In the genomic region with DNA sequence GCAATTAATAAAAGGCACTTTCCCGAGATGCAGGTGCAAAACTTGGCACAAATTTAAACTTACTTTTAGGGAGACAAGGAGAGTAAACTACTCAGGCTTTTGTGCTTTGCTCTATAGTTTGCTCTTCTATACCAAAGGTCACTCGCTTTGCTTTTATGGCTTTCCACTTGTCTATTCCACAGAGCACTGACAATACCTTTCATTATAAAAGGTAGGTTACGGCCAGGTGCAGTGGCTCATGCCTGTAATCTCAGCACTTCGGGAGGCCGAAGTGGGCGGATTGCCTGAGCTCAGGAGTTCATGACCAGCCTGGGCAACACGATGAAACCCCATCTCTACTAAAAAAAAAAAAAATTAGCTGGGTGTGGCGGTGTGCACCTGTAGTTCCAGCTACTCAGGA, we compare ENCODE assay signal across 25 cellular contexts. TPM values are rescaled to one million over a fixed set of nuclear protein-coding genes. Genes with fewer than 3 reads are reported as not detected.
DNase-seq lines count a peak whose midpoint lies in the region; ATAC-seq and TF ChIP-seq lines count a peak whose summit lies in the region.
"Had no signal": no experiment of that assay in that cellular context is flagged by ENCODE, and none has a peak within 500 bp of the region (broad histone marks: within the 10 kb centered on the region; RNA-seq: fewer than 3 reads in every experiment).

No MANE protein-coding gene starts in this region.

- H3K4me1 ChIP-seq in Peyer's patch (peaks cover 0 to 6% (median 0%) of the 10 kb centered on the region in 4 donors), mucosa of descending colon (ENCODE audit: low read depth) (no peaks in the 10 kb centered on the region), left ventricle myocardium inferior (no peaks in the 10 kb centered on the region)
- H3K4me1 ChIP-seq: A549; BLaER1 treated with 17β-estradiol and CSF1 and Interleukin-3, amounts not matched to agents 10 nM and 100 nM; Caco-2 had no signal

- H3K27ac ChIP-seq in Peyer's patch (peak overlapping the region in 2 of 4 donors; percentile 8 to 55), left ventricle myocardium inferior (replicated peaks) (no peak overlapping the region)
- H3K27ac ChIP-seq: A549; BLaER1 treated with 17β-estradiol and CSF1 and Interleukin-3, amounts not matched to agents 10 nM and 100 nM; KMS-11; SK-N-MC had no signal

- TF ChIP-seq POLR2A in Peyer's patch (IDR thresholded peaks at IDR 0.05) = no peak

- H3K9me3 ChIP-seq in Peyer's patch (no peaks in the 10 kb centered on the region), mucosa of descending colon (no peaks in the 10 kb centered on the region), left ventricle myocardium inferior (replicated peaks) (no peaks in the 10 kb centered on the region)
- H3K9me3 ChIP-seq: A549; BLaER1 treated with 17β-estradiol and CSF1 and Interleukin-3, amounts not matched to agents 10 nM and 100 nM; Caco-2 had no signal

- intact Hi-C loops in mucosa of descending colon (cut with DNase I, micrococcal nuclease) = no loop called here
- intact Hi-C loops in left ventricle myocardium inferior (cut with micrococcal nuclease) = no loop called here

- DNase-seq in COLO668 (lab: John Stamatoyannopoulos, UW; ENCODE audit: unreplicated experiment) (peak; percentile 59), NCI-H2196 (lab: John Stamatoyannopoulos, UW; ENCODE audit: unreplicated experiment) (peak; percentile 69), Peyer's patch (peak in 2 of 3 donors; percentile 75 to 83), mucosa of descending colon (peak; percentile 72 to 78 (median 72)), NCI-H2107 (lab: John Stamatoyannopoulos, UW) (no peak), NCI-H2171 (lab: John Stamatoyannopoulos, UW) (no peak), left ventricle myocardium inferior (no peak)
- DNase-seq: AML-193; CD4-positive, alpha-beta memory T cell; DMS 273 treated with DMSO at 0.1 percent for 48 hours; DND-41; HCEC 1CT; MM.1S; NCI-H1694 treated with DMSO at 0.1 percent for 48 hours; NCI-H226; NCI-H524; NCI-H82; SIG-M5 had no signal

- ATAC-seq in mucosa of descending colon = peak; percentile 98
- ATAC-seq in GM21619 (IDR thresholded peaks at IDR 0.05; ENCODE audit: unreplicated experiment) = no peak
- ATAC-seq: A549, Panc1 had no signal

- H3K27me3 ChIP-seq in Peyer's patch = no peaks in the 10 kb centered on the region
- no peaks in the 10 kb centered on the region for H3K27me3 ChIP-seq in left ventricle myocardium inferior (ENCODE audit: low read depth)
- H3K27me3 ChIP-seq: BLaER1 treated with 17β-estradiol and CSF1 and Interleukin-3, amounts not matched to agents 10 nM and 100 nM had no signal

- H3K4me3 ChIP-seq in Peyer's patch (no peak overlapping the region), mucosa of descending colon (no peak overlapping the region), left ventricle myocardium inferior (no peak overlapping the region)
- H3K4me3 ChIP-seq: A549; BLaER1 treated with 17β-estradiol and CSF1 and Interleukin-3, amounts not matched to agents 10 nM and 100 nM; SK-N-MC had no signal

- TF ChIP-seq CTCF in Peyer's patch (IDR thresholded peaks at IDR 0.05) (no peak), mucosa of descending colon (IDR thresholded peaks at IDR 0.05) (no peak), left ventricle myocardium inferior (IDR thresholded peaks at IDR 0.05; ENCODE audit: borderline replicate concordance) (no peak)

- H3K36me3 ChIP-seq in Peyer's patch (peaks cover 0 to 49% (median 0%) of the 10 kb centered on the region in 3 donors), mucosa of descending colon (ENCODE audit: low read depth) (peaks cover 6% of the 10 kb centered on the region), left ventricle myocardium inferior (peaks cover 74% of the 10 kb centered on the region)

RNA-seq across cellular contexts. Expression of gene ALKBH1, which starts 32.9 kb away (rescaled TPM):
- 10 to 100 TPM; 12.6 to 15.4 (median 14.2) TPM for total RNA-seq in Peyer's patch
- 10 to 100 TPM in 2 of 3 donors, 1 to 10 TPM in 1; 8.8 to 12.9 (median 11.3) TPM for total RNA-seq in mucosa of descending colon
- 14.1 TPM for total RNA-seq in left ventricle myocardium inferior

RNA-seq across cellular contexts. Expression of gene SLIRP, which starts 33.0 kb away (rescaled TPM):
- total RNA-seq in Peyer's patch (100 to 1,000 TPM in 2 of 4 donors, 10 to 100 TPM in 2; 40.4 to 162 (median 107) TPM), mucosa of descending colon (100 to 1,000 TPM in 2 of 3 donors, 10 to 100 TPM in 1; 83.8 to 133 (median 101) TPM), left ventricle myocardium inferior (204 TPM)

RNA-seq across cellular contexts. Expression of gene SPTLC2, which starts 58.5 kb away (rescaled TPM):
- 10 to 100 TPM; 21.6 to 35.5 (median 29.8) TPM for total RNA-seq in Peyer's patch
- total RNA-seq in mucosa of descending colon = 10 to 100 TPM; 43.2 to 67.1 (median 58.6) TPM
- 11.5 TPM for total RNA-seq in left ventricle myocardium inferior

Comparison
In these comparisons a context has a peak if more than half of its experiments do, and no peak if none do; other contexts are left out.
1. DNase-seq: peak in COLO668 (single experiment), NCI-H2196 (single experiment), Peyer's patch (2 of 3) and mucosa of descending colon (3 of 3); none in NCI-H2107 (single experiment), NCI-H2171 (single experiment) and left ventricle myocardium inferior (single experiment).